ENCODE assay signal across 25 cellular contexts in genomic region chr5:158421329-158421728, GRCh38.
A peak's percentile ranks its signal among the peaks of the same experiment; 100 is the strongest.
DNase-seq lines count a peak whose midpoint lies in the region; ATAC-seq and TF ChIP-seq lines count a peak whose summit lies in the region.
"Had no signal": no experiment of that assay in that cellular context is flagged by ENCODE, and none has a peak within 500 bp of the region (broad histone marks: within the 10 kb centered on the region; RNA-seq: fewer than 3 reads in every experiment).

No MANE protein-coding gene starts in this region.

- H3F3A ChIP-seq in neural cell (ENCODE audit: insufficient read depth, low read length, poor library complexity, severe bottlenecking), result no peaks in the 10 kb centered on the region

- no peak overlapping the region for H2AFZ ChIP-seq in neural cell (ENCODE audit: low read depth, low read length)
- H2AFZ ChIP-seq: GM23248 had no signal

- H3K9me3 Mint-ChIP-seq in activated B cell treated with CpG ODN at 0.5 μM for 24 hours, result no peaks in the 10 kb centered on the region

- no peaks in the 10 kb centered on the region for H3K36me3 ChIP-seq in left ventricle myocardium inferior
- H3K36me3 ChIP-seq in neural cell (ENCODE audit: insufficient read depth, low read length), result no peaks in the 10 kb centered on the region
- H3K36me3 ChIP-seq in suprapubic skin, result no peaks in the 10 kb centered on the region
- H3K36me3 ChIP-seq in sigmoid colon, result no peaks in the 10 kb centered on the region
- H3K36me3 ChIP-seq: SJSA1 had no signal

- H3K4me1 ChIP-seq in left ventricle myocardium inferior (peaks cover 33% of the 10 kb centered on the region), right cardiac atrium (ENCODE audit: control insufficient read depth, insufficient read depth, low read length) (no peaks in the 10 kb centered on the region), suprapubic skin (peaks cover 5% of the 10 kb centered on the region), sigmoid colon (peaks cover 0 to 4% (median 0%) of the 10 kb centered on the region in 4 donors)
- H3K4me1 ChIP-seq: Caco-2 had no signal

- H3K4me3 ChIP-seq in left ventricle myocardium inferior, result no peak overlapping the region
- no peak overlapping the region for H3K4me3 ChIP-seq in right cardiac atrium (ENCODE audit: low read length)
- no peak overlapping the region for H3K4me3 ChIP-seq in neural cell (ENCODE audit: low read length)
- H3K4me3 ChIP-seq in suprapubic skin, result no peak overlapping the region
- no peak overlapping the region for H3K4me3 ChIP-seq in sigmoid colon
- H3K4me3 ChIP-seq: GM23248, SJSA1 had no signal

- no peak for TF ChIP-seq RAD21 in neural cell (conservative IDR thresholded peaks at IDR 0.05)

- no peaks in the 10 kb centered on the region for H4K20me1 ChIP-seq in neural cell (ENCODE audit: insufficient read depth)

- intact Hi-C loops in left ventricle myocardium inferior (cut with micrococcal nuclease) (no loop called here), right cardiac atrium (cut with DNase I) (no loop called here), activated B cell treated with CpG ODN at 0.5 μM for 24 hours (cut with micrococcal nuclease) (no loop called here), sigmoid colon (cut with DNase I) (no loop called here)

- H3K79me2 ChIP-seq in neural cell (replicated peaks; ENCODE audit: insufficient read depth, low read length), result no peaks in the 10 kb centered on the region

- 76% methylated on average over 6 of the region's 6 CpGs for WGBS in right cardiac atrium
- WGBS in suprapubic skin, result 91% methylated on average over 6 of the region's 6 CpGs
- 72 to 89% methylated on average over 6 of the region's 6 CpGs for WGBS in sigmoid colon, 2 donors

- peak overlapping the region; percentile 11 for H3K4me3 Mint-ChIP-seq in activated B cell treated with CpG ODN at 0.5 μM for 24 hours
- H3K4me3 Mint-ChIP-seq: CD8-positive, alpha-beta T cell had no signal

- no peak for ATAC-seq in right cardiac atrium
- peak; percentile 83 for ATAC-seq in activated B cell treated with CpG ODN at 0.5 μM for 24 hours (ENCODE audit: low read depth)
- ATAC-seq: CD8-positive, alpha-beta T cell; PC-3 had no signal

- H3K27me3 ChIP-seq in left ventricle myocardium inferior (ENCODE audit: low read depth), result no peaks in the 10 kb centered on the region
- no peaks in the 10 kb centered on the region for H3K27me3 ChIP-seq in right cardiac atrium (ENCODE audit: control insufficient read depth, insufficient read depth)
- no peaks in the 10 kb centered on the region for H3K27me3 ChIP-seq in neural cell (ENCODE audit: insufficient read depth, low read depth, low read length)
- no peaks in the 10 kb centered on the region for H3K27me3 ChIP-seq in suprapubic skin
- no peaks in the 10 kb centered on the region for H3K27me3 ChIP-seq in sigmoid colon
- H3K27me3 ChIP-seq: SJSA1 had no signal

- TF ChIP-seq POLR2A in suprapubic skin (IDR thresholded peaks at IDR 0.05) (no peak), sigmoid colon (IDR thresholded peaks at IDR 0.05) (no peak)

- H3K4me2 ChIP-seq in neural cell (ENCODE audit: low read length), result no peak overlapping the region

- DNase-seq in left ventricle myocardium inferior (no peak), right cardiac atrium (no peak), activated B cell treated with CpG ODN at 0.5 μM for 24 hours (no peak), hippocampal formation (lab: John Stamatoyannopoulos, UW) (no peak), suprapubic skin (ENCODE audit: low spot score in 2 of 2) (no peak), sigmoid colon (no peak)
- no peak for DNase-seq in activated effector memory CD4-positive, alpha-beta T cell treated with Interleukin-2 at 50 U/mL for 16 hours
- DNase-seq: 8988T; ACHN; C1 segment of cervical spinal cord; Caco-2; CD8-positive, alpha-beta T cell; GF-D8; GM23248; H7; NCI-H1092; NCI-H1417 treated with DMSO at 0.1 percent for 48 hours; NCI-H1694 treated with DMSO at 0.1 percent for 48 hours; NCI-H2081 treated with DMSO at 0.1 percent for 48 hours; NCI-H524 treated with DMSO at 0.1 percent for 48 hours; NCI-H774; PC-3; Right ventricle myocardium superior had no signal

- H3K4me1 Mint-ChIP-seq in activated B cell treated with CpG ODN at 0.5 μM for 24 hours, result peaks cover 23% of the 10 kb centered on the region

- H3K27ac ChIP-seq in left ventricle myocardium inferior (replicated peaks), result peak overlapping the region; percentile 89
- no peak overlapping the region for H3K27ac ChIP-seq in right cardiac atrium (ENCODE audit: low read length)
- H3K27ac ChIP-seq in neural cell (ENCODE audit: low read length), result peak overlapping the region; percentile 34
- H3K27ac ChIP-seq in suprapubic skin, result no peak overlapping the region
- no peak overlapping the region for H3K27ac ChIP-seq in sigmoid colon
- H3K27ac ChIP-seq: GM23248, SJSA1 had no signal

- CTCF ChIA-PET in activated B cell treated with CpG ODN at 0.5 μM for 24 hours (lab: Charles Lee), result interaction anchor here (0.5 kb wide), 1 partner anchor 14 kb away, joined by 3 read pairs; no protein-coding TSS in a partner anchor

- H3K9ac ChIP-seq in neural cell (ENCODE audit: low read length), result no peak overlapping the region
- H3K9ac ChIP-seq: GM23248 had no signal

- no peaks in the 10 kb centered on the region for H3K9me3 ChIP-seq in left ventricle myocardium inferior (replicated peaks)
- no peaks in the 10 kb centered on the region for H3K9me3 ChIP-seq in right cardiac atrium (ENCODE audit: control insufficient read depth, low read length)
- H3K9me3 ChIP-seq in neural cell (ENCODE audit: low read length), result no peaks in the 10 kb centered on the region
- no peaks in the 10 kb centered on the region for H3K9me3 ChIP-seq in suprapubic skin
- H3K9me3 ChIP-seq in sigmoid colon, result no peaks in the 10 kb centered on the region
- H3K9me3 ChIP-seq: Caco-2, SJSA1 had no signal

- TF ChIP-seq EP300 in neural cell (conservative IDR thresholded peaks at IDR 0.05; ENCODE audit: poor library complexity, severe bottlenecking) (peak; percentile 65), suprapubic skin (IDR thresholded peaks at IDR 0.05) (no peak), sigmoid colon (IDR thresholded peaks at IDR 0.05) (no peak)

- no peaks in the 10 kb centered on the region for H3K9me2 ChIP-seq in neural cell (ENCODE audit: insufficient read depth, low read length)

- H3K36me3 Mint-ChIP-seq in activated B cell treated with CpG ODN at 0.5 μM for 24 hours (ENCODE audit: low read depth), result no peaks in the 10 kb centered on the region
- H3K36me3 Mint-ChIP-seq: CD8-positive, alpha-beta T cell had no signal

- POLR2A ChIA-PET in activated B cell treated with CpG ODN at 0.5 μM for 24 hours (lab: Charles Lee), result interaction anchor here (0.5 to 1.3 kb wide), 4 partner anchors 9 to 271 kb away, joined by 3 to 4 read pairs (median 3); no protein-coding TSS in a partner anchor

- no peak for TF ChIP-seq CTCF in left ventricle myocardium inferior (IDR thresholded peaks at IDR 0.05; ENCODE audit: borderline replicate concordance)
- TF ChIP-seq CTCF in activated B cell treated with CpG ODN at 0.5 μM for 24 hours (IDR thresholded peaks at IDR 0.05), result no peak
- TF ChIP-seq CTCF in neural cell (IDR thresholded peaks at IDR 0.05; ENCODE audit: poor library complexity, severe bottlenecking), result no peak
- TF ChIP-seq CTCF in suprapubic skin (IDR thresholded peaks at IDR 0.05), result no peak
- no peak for TF ChIP-seq CTCF in sigmoid colon (IDR thresholded peaks at IDR 0.05)

- H3K27me3 Mint-ChIP-seq in activated B cell treated with CpG ODN at 0.5 μM for 24 hours, result no peaks in the 10 kb centered on the region

- no peak overlapping the region for H3K27ac Mint-ChIP-seq in activated B cell treated with CpG ODN at 0.5 μM for 24 hours
- H3K27ac Mint-ChIP-seq: CD8-positive, alpha-beta T cell had no signal

TF ChIP-seq in neural cell, 6 proteins besides CTCF, POLR2A, EP300 and RAD21:
- TF ChIP-seq POLR2AphosphoS5 (IDR thresholded peaks at IDR 0.05) (no peak), MXI1 (conservative IDR thresholded peaks at IDR 0.05; ENCODE audit: poor library complexity, severe bottlenecking) (no peak), REST (IDR thresholded peaks at IDR 0.05; ENCODE audit: borderline replicate concordance) (no peak), EZH2 (IDR thresholded peaks at IDR 0.05; ENCODE audit: borderline replicate concordance, insufficient read depth, low read length, poor library complexity, severe bottlenecking) (no peak), TAF1 (IDR thresholded peaks at IDR 0.05; ENCODE audit: low read depth) (no peak), SMC3 (conservative IDR thresholded peaks at IDR 0.05; ENCODE audit: poor library complexity) (no peak)

Comparison
In these comparisons a context has a peak if more than half of its experiments do, and no peak if none do; other contexts are left out.
1. H3K27ac ChIP-seq: peak in left ventricle myocardium inferior (single experiment) and neural cell (single experiment); none in right cardiac atrium (single experiment), suprapubic skin (single experiment) and sigmoid colon (0 of 4).